ENCODE assay signal across 8 cellular contexts in the genomic region with DNA sequence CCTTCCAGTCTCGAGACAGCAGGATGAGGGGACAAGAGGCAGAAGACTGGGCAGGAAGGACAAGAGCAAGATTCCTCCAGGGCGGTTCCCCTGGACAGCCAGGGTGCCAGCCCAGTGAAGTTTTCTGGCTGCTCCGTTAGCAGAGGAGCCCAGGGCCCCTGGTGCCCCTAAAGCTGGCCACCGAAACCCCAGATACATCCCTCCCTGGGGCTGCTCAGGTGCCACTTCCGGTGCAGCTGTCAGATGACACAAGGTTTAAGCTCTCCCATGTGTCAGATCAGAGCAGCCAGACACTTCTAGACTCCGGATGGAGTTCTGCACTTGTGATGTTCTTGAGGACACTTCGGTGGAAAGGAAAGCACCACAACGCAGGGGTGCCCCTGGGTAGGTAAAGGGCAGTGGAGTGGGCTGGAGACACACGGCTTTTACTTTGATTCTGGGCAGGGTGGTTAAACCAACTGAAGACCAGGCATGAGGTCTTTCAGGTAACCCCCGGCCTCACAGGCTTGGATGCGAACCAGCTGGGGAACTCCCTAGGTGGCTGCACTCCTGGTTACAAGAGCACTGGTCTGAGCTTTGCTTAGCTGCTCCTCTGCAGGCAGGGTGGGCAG.
A peak's percentile ranks its signal among the peaks of the same experiment; 100 is the strongest.
DNase-seq lines count a peak whose midpoint lies in the region; ATAC-seq, FAIRE-seq and TF ChIP-seq lines count a peak whose summit lies in the region.

No MANE protein-coding gene starts in this region.

- no peak for FAIRE-seq in D721Med (lab: Jason Lieb, UNC)

- no peak overlapping the region for H3K27ac ChIP-seq in hepatocyte

- no peaks in the 10 kb centered on the region for H3K27me3 ChIP-seq in hepatocyte

- H3K9me2 ChIP-seq in hepatocyte (replicated peaks; ENCODE audit: insufficient read depth), result no peaks in the 10 kb centered on the region

- no peak overlapping the region for H2AFZ ChIP-seq in hepatocyte

- peak overlapping the region; percentile 94 for H3K4me3 Mint-ChIP-seq in T-helper 17 cell
- H3K4me3 Mint-ChIP-seq in immature natural killer cell, result peak overlapping the region; percentile 83 to 96 (median 87)

- 87% methylated on average over 11 of the region's 11 CpGs for WGBS in hepatocyte (ENCODE audit: low lambda C conversion rate, missing lambda C conversion rate)

- peaks cover 41% of the 10 kb centered on the region for H3K4me1 Mint-ChIP-seq in T-helper 17 cell
- H3K4me1 Mint-ChIP-seq in immature natural killer cell, result peaks cover 0 to 31% of the 10 kb centered on the region in 2 donors

- TF ChIP-seq CTCF in D721Med (IDR thresholded peaks at IDR 0.05; ENCODE audit: insufficient read depth, missing control alignments) (no peak), hepatocyte (IDR thresholded peaks at IDR 0.05; ENCODE audit: poor library complexity) (no peak)

- H4K20me1 ChIP-seq in hepatocyte (ENCODE audit: insufficient read depth, poor library complexity, severe bottlenecking), result no peaks in the 10 kb centered on the region

- peaks cover 15% of the 10 kb centered on the region for H3K4me1 ChIP-seq in hepatocyte (ENCODE audit: insufficient read depth)

- ATAC-seq in GM18868 (IDR thresholded peaks at IDR 0.05; ENCODE audit: unreplicated experiment) (peak; percentile 70), HG02798 (IDR thresholded peaks at IDR 0.05; ENCODE audit: poor library complexity, unreplicated experiment) (peak; percentile 76), T-helper 17 cell (peak; percentile 84)

- DNase-seq in T-helper 17 cell (peak; percentile 46 to 61 (median 47)), immature natural killer cell (peak; percentile 81 to 82 (median 82)), SIG-M5 (lab: John Stamatoyannopoulos, UW) (no peak), D721Med (ENCODE audit: insufficient read length, low spot score) (no peak), dedifferentiated amniotic fluid mesenchymal stem cell (ENCODE audit: extremely low spot score) (no peak), hepatocyte (ENCODE audit: low spot score) (no peak)

- no peak overlapping the region for H3K27ac Mint-ChIP-seq in T-helper 17 cell
- no peak overlapping the region for H3K27ac Mint-ChIP-seq in immature natural killer cell

- no peaks in the 10 kb centered on the region for H3K36me3 Mint-ChIP-seq in T-helper 17 cell (ENCODE audit: low read depth)
- H3K36me3 Mint-ChIP-seq in immature natural killer cell, result peaks cover 0 to 9% (median under 1%) of the 10 kb centered on the region in 3 donors

- no peak overlapping the region for H3K4me2 ChIP-seq in hepatocyte

- no peaks in the 10 kb centered on the region for H3K27me3 Mint-ChIP-seq in T-helper 17 cell
- H3K27me3 Mint-ChIP-seq in immature natural killer cell (ENCODE audit: low read depth in 3 of 3), result peaks cover 0 to 15% (median 1%) of the 10 kb centered on the region in 3 donors

- H3K79me2 ChIP-seq in hepatocyte, result no peaks in the 10 kb centered on the region

- no peak overlapping the region for H3K4me3 ChIP-seq in hepatocyte

- no peaks in the 10 kb centered on the region for H3K9me3 Mint-ChIP-seq in immature natural killer cell

- no peaks in the 10 kb centered on the region for H3K9me3 ChIP-seq in T-helper 17 cell (ENCODE audit: control insufficient read depth, low read length, poor library complexity, severe bottlenecking)
- H3K9me3 ChIP-seq in hepatocyte (ENCODE audit: low read depth), result no peaks in the 10 kb centered on the region

- no peaks in the 10 kb centered on the region for H3K36me3 ChIP-seq in hepatocyte (replicated peaks; ENCODE audit: insufficient read depth, low read depth)

Comparison
In these comparisons a context has a peak if more than half of its experiments do, and no peak if none do; other contexts are left out.
1. DNase-seq: peak in T-helper 17 cell (3 of 3) and immature natural killer cell (3 of 3); none in SIG-M5 (single experiment), D721Med (single experiment), dedifferentiated amniotic fluid mesenchymal stem cell (single experiment) and hepatocyte (single experiment).
2. Peak in every context shown above with its lines, with median percentiles within 50 percentile points of each other: ATAC-seq.